In genomic region chr14:24213866-24214652, GRCh38 we compare ENCODE assay signal across 8 cellular contexts. TPM values are rescaled to one million over a fixed set of nuclear protein-coding genes. Genes with fewer than 3 reads are reported as not detected.
A peak's percentile ranks its signal among the peaks of the same experiment; 100 is the strongest.
DNase-seq lines count a peak whose midpoint lies in the region; ATAC-seq, FAIRE-seq and TF ChIP-seq lines count a peak whose summit lies in the region.

No MANE protein-coding gene starts in this region.

- H3K27ac ChIP-seq in right atrium auricular region (peak overlapping the region; percentile 89 to 97), mesodermal cell (ENCODE audit: low read depth, low read length, severe bottlenecking) (peak overlapping the region; percentile 96), vagina (peak overlapping the region; percentile 89)

- DNase-seq in right atrium auricular region (ENCODE audit: low spot score) (no peak), Right ventricle myocardium superior (no peak), bronchial epithelial cell (ENCODE audit: low read depth) (no peak), vagina (ENCODE audit: extremely low spot score in 2 of 2) (no peak), SHP77 treated with DMSO at 0.1 percent for 48 hours (lab: John Stamatoyannopoulos, UW) (no peak), NOMO-1 treated with DMSO at 0.1 percent for 48 hours (lab: John Stamatoyannopoulos, UW; ENCODE audit: unreplicated experiment) (no peak), mesenteric fat pad (ENCODE audit: low spot score) (no peak)

- H3K9me3 ChIP-seq in right atrium auricular region (no peaks in the 10 kb centered on the region), mesodermal cell (ENCODE audit: control insufficient read depth, low read length) (no peaks in the 10 kb centered on the region), vagina (no peaks in the 10 kb centered on the region)

- no peak for FAIRE-seq in bronchial epithelial cell (lab: Jason Lieb, UNC)

- no peak for TF ChIP-seq POLR2A in vagina (IDR thresholded peaks at IDR 0.05)

- no peak for TF ChIP-seq CTCF in right atrium auricular region (IDR thresholded peaks at IDR 0.05)
- TF ChIP-seq CTCF in bronchial epithelial cell (IDR thresholded peaks at IDR 0.05; ENCODE audit: insufficient read depth, low read length, severe bottlenecking), result no peak
- no peak for TF ChIP-seq CTCF in vagina (IDR thresholded peaks at IDR 0.05)

- no peaks in the 10 kb centered on the region for H3K27me3 ChIP-seq in right atrium auricular region
- no peaks in the 10 kb centered on the region for H3K27me3 ChIP-seq in bronchial epithelial cell (ENCODE audit: control insufficient read depth, insufficient read depth, low read length)
- H3K27me3 ChIP-seq in vagina, result no peaks in the 10 kb centered on the region

- H3K4me3 ChIP-seq in right atrium auricular region (peak overlapping the region; percentile 78 to 93), bronchial epithelial cell (ENCODE audit: low read depth, low read length) (peak overlapping the region; percentile 69), mesodermal cell (ENCODE audit: extremely low read depth, insufficient read depth, low read length, poor library complexity, severe bottlenecking) (peak overlapping the region; percentile 66), vagina (peak overlapping the region; percentile 66 to 76)

- intact Hi-C loops in Right ventricle myocardium superior (cut with DNase I) (no loop called here), vagina (cut with DNase I) (no loop called here)

- peaks cover 18% of the 10 kb centered on the region for H3K36me3 ChIP-seq in right atrium auricular region
- peaks cover 16% of the 10 kb centered on the region for H3K36me3 ChIP-seq in bronchial epithelial cell (ENCODE audit: control insufficient read depth, insufficient read depth, low read length)
- peaks cover 40% of the 10 kb centered on the region for H3K36me3 ChIP-seq in mesodermal cell (ENCODE audit: control insufficient read depth, insufficient read depth, low read length)
- H3K36me3 ChIP-seq in vagina, result peaks cover 4 to 21% of the 10 kb centered on the region in 2 donors

- H3K4me1 ChIP-seq in right atrium auricular region (peaks cover 0 to 35% of the 10 kb centered on the region in 2 donors), mesodermal cell (ENCODE audit: control insufficient read depth, insufficient read depth, low read length, poor library complexity, severe bottlenecking) (peaks cover 3% of the 10 kb centered on the region), vagina (peaks cover 45% of the 10 kb centered on the region)

- ATAC-seq in Right ventricle myocardium superior (ENCODE audit: poor library complexity), result no peak

- WGBS in mesodermal cell (ENCODE audit: insufficient coverage in 2 of 2), 2 experiments, result 91 to 98% methylated on average over 6 to 7 of the region's 7 CpGs

RNA-seq across cellular contexts. Expression of gene CHMP4A, which starts 0.8 kb away (rescaled TPM):
- total RNA-seq in right atrium auricular region, result 10 to 100 TPM; 31.6 to 63.0 TPM
- total RNA-seq in Right ventricle myocardium superior, result 26.6 TPM
- 48.8 and 69.8 TPM in 2 replicates for total RNA-seq in bronchial epithelial cell
- polyA plus RNA-seq in mesodermal cell (2013, experiment 1 of 2), result 33.8 TPM
- 34.7 TPM for polyA plus RNA-seq in mesodermal cell (2013, experiment 2 of 2)
- 37.6 TPM for total RNA-seq in vagina
- 58.7 TPM for total RNA-seq in mesenteric fat pad

RNA-seq across cellular contexts. Expression of gene MDP1, which starts 1.8 kb away (rescaled TPM):
- total RNA-seq in right atrium auricular region (10 to 100 TPM; 15.5 to 19.7 TPM), Right ventricle myocardium superior (18.9 TPM), bronchial epithelial cell (13.4 and 21.1 TPM in 2 replicates), vagina (32.7 TPM), mesenteric fat pad (10.3 TPM)
- 27.2 TPM for polyA plus RNA-seq in mesodermal cell (2013, experiment 1 of 2)
- polyA plus RNA-seq in mesodermal cell (2013, experiment 2 of 2), result 28.2 TPM

RNA-seq across cellular contexts. Expression of gene TSSK4, which starts 8.6 kb away (rescaled TPM):
- not detected for total RNA-seq in right atrium auricular region
- not detected for total RNA-seq in Right ventricle myocardium superior
- 0.26 TPM in 1 of 2 replicates, not detected in the other for total RNA-seq in bronchial epithelial cell
- polyA plus RNA-seq in mesodermal cell (2013, experiment 1 of 2), result not detected
- not detected for polyA plus RNA-seq in mesodermal cell (2013, experiment 2 of 2)
- 0.74 TPM for total RNA-seq in vagina
- total RNA-seq in mesenteric fat pad, result not detected

RNA-seq across cellular contexts. Expression of gene NEDD8, which starts 18.1 kb away (rescaled TPM):
- total RNA-seq in right atrium auricular region (100 to 1,000 TPM; 184 to 206 TPM), Right ventricle myocardium superior (212 TPM), bronchial epithelial cell (131 and 330 TPM in 2 replicates), vagina (140 TPM), mesenteric fat pad (169 TPM)
- polyA plus RNA-seq in mesodermal cell (2013, experiment 1 of 2), result 206 TPM
- polyA plus RNA-seq in mesodermal cell (2013, experiment 2 of 2), result 212 TPM

RNA-seq across cellular contexts. Expression of gene GMPR2, which starts 18.7 kb away (rescaled TPM):
- total RNA-seq in right atrium auricular region (10 to 100 TPM; 28.1 to 31.7 TPM), Right ventricle myocardium superior (26.2 TPM), bronchial epithelial cell (80.6 and 98.7 TPM in 2 replicates), vagina (35.6 TPM), mesenteric fat pad (46.5 TPM)
- polyA plus RNA-seq in mesodermal cell (2013, experiment 1 of 2), result 51.7 TPM
- polyA plus RNA-seq in mesodermal cell (2013, experiment 2 of 2), result 63.7 TPM
